Comparison of ENCODE assay signal across 1 cellular context in the genomic region with DNA sequence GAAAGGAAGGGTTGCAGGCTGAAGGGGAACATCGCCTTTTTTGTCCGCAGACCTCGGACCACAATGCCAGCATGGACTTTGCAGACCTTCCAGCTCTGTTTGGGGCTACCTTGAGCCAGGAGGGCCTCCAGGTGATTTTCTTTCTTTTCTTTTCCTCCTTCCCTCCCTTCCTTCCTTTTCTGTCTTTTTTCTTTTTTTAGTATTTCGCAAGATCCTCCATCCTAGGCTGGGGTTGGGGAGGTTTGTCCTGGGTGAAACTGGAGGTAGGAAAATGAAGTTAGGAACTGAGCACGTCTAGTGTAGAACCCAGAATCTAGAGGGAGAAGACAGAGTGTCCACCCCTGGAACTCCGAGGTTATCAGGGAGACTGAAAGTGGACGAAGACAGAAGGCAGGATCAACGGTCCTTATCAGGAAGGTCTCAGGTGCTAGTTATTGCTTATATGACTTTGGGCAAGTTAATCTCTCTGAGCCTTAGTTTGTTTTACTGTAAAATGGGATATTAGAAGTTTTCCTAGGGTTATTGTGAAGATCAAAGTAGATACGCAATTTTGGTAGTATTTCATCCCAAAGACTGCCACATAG.
TF ChIP-seq lines count a peak whose summit lies in the region.

No MANE protein-coding gene starts in this region.

TF ChIP-seq in K562, 482 proteins besides CTCF, POLR2A, EP300 and RAD21:
- TF ChIP-seq, protein P1, sequence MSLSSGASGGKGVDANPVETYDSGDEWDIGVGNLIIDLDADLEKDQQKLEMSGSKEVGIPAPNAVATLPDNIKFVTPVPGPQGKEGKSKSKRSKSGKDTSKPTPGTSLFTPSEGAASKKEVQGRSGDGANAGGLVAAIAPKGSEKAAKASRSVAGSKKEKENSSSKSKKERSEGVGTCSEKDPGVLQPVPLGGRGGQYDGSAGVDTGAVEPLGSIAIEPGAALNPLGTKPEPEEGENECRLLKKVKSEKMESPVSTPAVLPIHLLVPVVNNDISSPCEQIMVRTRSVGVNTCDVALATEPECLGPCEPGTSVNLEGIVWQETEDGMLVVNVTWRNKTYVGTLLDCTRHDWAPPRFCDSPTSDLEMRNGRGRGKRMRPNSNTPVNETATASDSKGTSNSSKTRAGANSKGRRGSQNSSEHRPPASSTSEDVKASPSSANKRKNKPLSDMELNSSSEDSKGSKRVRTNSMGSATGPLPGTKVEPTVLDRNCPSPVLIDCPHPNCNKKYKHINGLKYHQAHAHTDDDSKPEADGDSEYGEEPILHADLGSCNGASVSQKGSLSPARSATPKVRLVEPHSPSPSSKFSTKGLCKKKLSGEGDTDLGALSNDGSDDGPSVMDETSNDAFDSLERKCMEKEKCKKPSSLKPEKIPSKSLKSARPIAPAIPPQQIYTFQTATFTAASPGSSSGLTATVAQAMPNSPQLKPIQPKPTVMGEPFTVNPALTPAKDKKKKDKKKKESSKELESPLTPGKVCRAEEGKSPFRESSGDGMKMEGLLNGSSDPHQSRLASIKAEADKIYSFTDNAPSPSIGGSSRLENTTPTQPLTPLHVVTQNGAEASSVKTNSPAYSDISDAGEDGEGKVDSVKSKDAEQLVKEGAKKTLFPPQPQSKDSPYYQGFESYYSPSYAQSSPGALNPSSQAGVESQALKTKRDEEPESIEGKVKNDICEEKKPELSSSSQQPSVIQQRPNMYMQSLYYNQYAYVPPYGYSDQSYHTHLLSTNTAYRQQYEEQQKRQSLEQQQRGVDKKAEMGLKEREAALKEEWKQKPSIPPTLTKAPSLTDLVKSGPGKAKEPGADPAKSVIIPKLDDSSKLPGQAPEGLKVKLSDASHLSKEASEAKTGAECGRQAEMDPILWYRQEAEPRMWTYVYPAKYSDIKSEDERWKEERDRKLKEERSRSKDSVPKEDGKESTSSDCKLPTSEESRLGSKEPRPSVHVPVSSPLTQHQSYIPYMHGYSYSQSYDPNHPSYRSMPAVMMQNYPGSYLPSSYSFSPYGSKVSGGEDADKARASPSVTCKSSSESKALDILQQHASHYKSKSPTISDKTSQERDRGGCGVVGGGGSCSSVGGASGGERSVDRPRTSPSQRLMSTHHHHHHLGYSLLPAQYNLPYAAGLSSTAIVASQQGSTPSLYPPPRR (CRISPR knock-in tag; IDR thresholded peaks at IDR 0.05; ENCODE audit: borderline replicate concordance), result no peak
- TF ChIP-seq ARID1B (IDR thresholded peaks at IDR 0.05) (peak; percentile 12; the same call in 1 of the 2 replicates), TCF3 (CRISPR knock-in tag; IDR thresholded peaks at IDR 0.05) (peak; percentile 29; the same call in 1 of the 2 replicates), RBM25 (IDR thresholded peaks at IDR 0.05; ENCODE audit: low read depth, low read length, severe bottlenecking) (peak; percentile 19), BCOR (IDR thresholded peaks at IDR 0.05) (peak; percentile 60; the same call in 1 of the 2 replicates), HDAC2 (IDR thresholded peaks at IDR 0.05) (no peak), ESRRA (IDR thresholded peaks at IDR 0.05; ENCODE audit: borderline replicate concordance, low read depth) (peak; percentile 23; the same call in 1 of the 2 replicates), CBFA2T3 (IDR thresholded peaks at IDR 0.05) (peak; percentile 58), TAL1 (IDR thresholded peaks at IDR 0.05) (peak; percentile 28; the same call in 1 of the 2 replicates), KAT7 (CRISPR knock-in tag; IDR thresholded peaks at IDR 0.05; ENCODE audit: borderline replicate concordance) (no peak; the same call in 1 of the 2 replicates), DPF2 (IDR thresholded peaks at IDR 0.05) (peak; percentile 44), CEBPB (tag; IDR thresholded peaks at IDR 0.05) (peak; percentile 72)
